20 cellular contexts compared by ENCODE assay signal in the genomic region with DNA sequence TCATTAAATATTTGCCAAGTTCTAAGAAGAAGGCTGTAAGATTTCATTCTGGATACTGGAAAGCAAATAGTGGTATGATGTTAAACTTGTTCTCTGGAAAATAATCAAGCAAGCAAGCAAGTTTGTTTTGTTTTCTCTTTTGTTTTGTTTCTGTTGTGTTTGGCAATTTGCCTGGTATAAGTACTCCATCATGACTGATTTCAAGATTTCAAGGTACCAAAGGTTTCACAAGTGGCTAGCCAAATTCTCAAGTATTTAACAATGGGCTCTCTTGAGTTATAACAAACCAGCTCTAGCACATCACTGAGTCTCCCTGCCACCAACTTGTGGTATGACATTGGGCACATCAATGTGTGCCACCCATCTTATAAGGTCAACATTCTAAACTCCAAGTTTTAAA.
A peak's percentile ranks its signal among the peaks of the same experiment; 100 is the strongest.
DNase-seq lines count a peak whose midpoint lies in the region; ATAC-seq and TF ChIP-seq lines count a peak whose summit lies in the region.
"Had no signal": no experiment of that assay in that cellular context is flagged by ENCODE, and none has a peak within 500 bp of the region (broad histone marks: within the 10 kb centered on the region; RNA-seq: fewer than 3 reads in every experiment).

No MANE protein-coding gene starts in this region.

- no peak overlapping the region for H3K4me2 ChIP-seq in Karpas-422 (ENCODE audit: low read depth, low read length, poor library complexity, severe bottlenecking)

- H3K4me1 Mint-ChIP-seq in MCF 10A (ENCODE audit: insufficient read depth, unreplicated experiment): peaks cover 7% of the 10 kb centered on the region
- H3K4me1 Mint-ChIP-seq: CD14-positive monocyte, endodermal cell, natural killer cell had no signal

- no peak overlapping the region for H3K9ac ChIP-seq in Karpas-422 (ENCODE audit: low read length)

- no peaks in the 10 kb centered on the region for H4K20me1 ChIP-seq in Karpas-422 (ENCODE audit: insufficient read depth, low read depth, low read length)

- no peaks in the 10 kb centered on the region for H3K79me2 ChIP-seq in Karpas-422 (ENCODE audit: low read length)

- POLR2A ChIA-PET in MCF 10A (lab: Yijun Ruan, JAX): no interaction called here

- no peak for TF ChIP-seq POLR2A in breast epithelium (IDR thresholded peaks at IDR 0.05)

- H3K4me1 ChIP-seq in breast epithelium: no peaks in the 10 kb centered on the region
- H3K4me1 ChIP-seq in Karpas-422 (ENCODE audit: low read length): no peaks in the 10 kb centered on the region
- H3K4me1 ChIP-seq: gastroesophageal sphincter, upper lobe of right lung had no signal

- intact Hi-C loops in MCF 10A (cut with micrococcal nuclease) (no loop called here), breast epithelium (cut with DNase I; ENCODE audit: low total_unique reads) (no loop called here)

- ATAC-seq in HG03097 (IDR thresholded peaks at IDR 0.05; ENCODE audit: low FRiP score, unreplicated experiment): no peak
- no peak for ATAC-seq in GM19395 (IDR thresholded peaks at IDR 0.05; ENCODE audit: unreplicated experiment)
- ATAC-seq: gastroesophageal sphincter, natural killer cell, upper lobe of right lung had no signal

- H3K36me3 ChIP-seq in breast epithelium (no peaks in the 10 kb centered on the region), Karpas-422 (ENCODE audit: insufficient read depth, low read length) (no peaks in the 10 kb centered on the region)
- H3K36me3 ChIP-seq: gastroesophageal sphincter, upper lobe of right lung had no signal

- no peaks in the 10 kb centered on the region for H3K27me3 Mint-ChIP-seq in MCF 10A (ENCODE audit: insufficient read depth, unreplicated experiment)
- H3K27me3 Mint-ChIP-seq: stimulated activated naive CD8-positive, alpha-beta T cell treated with anti-CD3 and anti-CD28 coated beads, Interleukin-15, Interleukin-2, amounts not matched to agents 100 ng/mL and 50 ng/mL, for 24 hours had no signal

- H3K9me2 ChIP-seq in Karpas-422 (replicated peaks; ENCODE audit: insufficient read depth, low read length): no peaks in the 10 kb centered on the region

- H3K27ac ChIP-seq in breast epithelium: no peak overlapping the region
- no peak overlapping the region for H3K27ac ChIP-seq in Karpas-422 (ENCODE audit: low read length)
- H3K27ac ChIP-seq: gastroesophageal sphincter, upper lobe of right lung had no signal

- H3K4me3 ChIP-seq in breast epithelium (no peak overlapping the region), astrocyte of the cerebellum (ENCODE audit: low read depth, low read length) (no peak overlapping the region), fibroblast of mammary gland (ENCODE audit: control insufficient read depth, low read depth, low read length) (no peak overlapping the region), Karpas-422 (ENCODE audit: low read length) (no peak overlapping the region)
- H3K4me3 ChIP-seq: gastroesophageal sphincter, upper lobe of right lung had no signal

- in situ Hi-C loops in astrocyte of the cerebellum (cut with HindIII; ENCODE audit: low sequenced_read_pairs): no loop called here

- CTCF ChIA-PET in MCF 10A (lab: Yijun Ruan, JAX): no interaction called here

- no peak overlapping the region for H3K4me3 Mint-ChIP-seq in MCF 10A (ENCODE audit: unreplicated experiment)
- H3K4me3 Mint-ChIP-seq: CD14-positive monocyte; endodermal cell; natural killer cell; stimulated activated naive CD8-positive, alpha-beta T cell treated with anti-CD3 and anti-CD28 coated beads, Interleukin-15, Interleukin-2, amounts not matched to agents 100 ng/mL and 50 ng/mL, for 24 hours had no signal

- no peaks in the 10 kb centered on the region for H3K27me3 ChIP-seq in breast epithelium
- H3K27me3 ChIP-seq in Karpas-422 (ENCODE audit: low read length): no peaks in the 10 kb centered on the region
- H3K27me3 ChIP-seq: gastroesophageal sphincter, upper lobe of right lung had no signal

- H3K36me3 Mint-ChIP-seq in MCF 10A (ENCODE audit: insufficient read depth, unreplicated experiment): no peaks in the 10 kb centered on the region
- H3K36me3 Mint-ChIP-seq: CD14-positive monocyte, natural killer cell had no signal

- H3K9me3 Mint-ChIP-seq in MCF 10A (ENCODE audit: unreplicated experiment): peaks cover under 1% of the 10 kb centered on the region
- H3K9me3 Mint-ChIP-seq: endodermal cell; stimulated activated naive CD8-positive, alpha-beta T cell treated with anti-CD3 and anti-CD28 coated beads, Interleukin-15, Interleukin-2, amounts not matched to agents 100 ng/mL and 50 ng/mL, for 24 hours had no signal

- no peak overlapping the region for H2AFZ ChIP-seq in Karpas-422 (ENCODE audit: low read length)

- H3K9me3 ChIP-seq in breast epithelium: no peaks in the 10 kb centered on the region
- no peaks in the 10 kb centered on the region for H3K9me3 ChIP-seq in Karpas-422 (ENCODE audit: low read length)
- H3K9me3 ChIP-seq: gastroesophageal sphincter, upper lobe of right lung had no signal

- DNase-seq in MCF 10A (ENCODE audit: unreplicated experiment): peak; percentile 51
- no peak for DNase-seq in breast epithelium (ENCODE audit: low spot score in 2 of 2)
- DNase-seq in astrocyte of the cerebellum (ENCODE audit: low read depth): peak; percentile 44
- peak; percentile 30 for DNase-seq in fibroblast of mammary gland (ENCODE audit: low read depth)
- DNase-seq in stimulated activated CD4-positive, alpha-beta T cell treated with anti-CD3 and anti-CD28 coated beads, Interleukin-12 subunit alpha, Interleukin-12 subunit beta, amount 100 ng/mL, for 4 hours: no peak
- no peak for DNase-seq in Karpas-422
- DNase-seq: activated CD4-positive, alpha-beta T cell treated with anti-CD3 and anti-CD28 coated beads, Interleukin-2, amount 50 U/mL, for 1 hour; activated gamma-delta T cell; endodermal cell; KG1; natural killer cell; NCI-H1092 treated with DMSO at 0.1 percent for 48 hours; NCI-H526 treated with DMSO at 0.1 percent for 48 hours; Right ventricle myocardium superior; upper lobe of right lung had no signal

- TF ChIP-seq CTCF in MCF 10A (IDR thresholded peaks at IDR 0.05; ENCODE audit: unreplicated experiment): no peak
- no peak for TF ChIP-seq CTCF in breast epithelium (IDR thresholded peaks at IDR 0.05)
- no peak for TF ChIP-seq CTCF in astrocyte of the cerebellum (IDR thresholded peaks at IDR 0.05; ENCODE audit: low read depth, low read length, missing control alignments)
- no peak for TF ChIP-seq CTCF in fibroblast of mammary gland (conservative IDR thresholded peaks at IDR 0.05; ENCODE audit: control insufficient read depth, insufficient read depth, low read depth, low read length)

- BruUV-seq in MCF 10A (replicated peaks; lab: Mats Ljungman, UMichigan): no TSS peak

- no peak overlapping the region for H3K27ac Mint-ChIP-seq in MCF 10A (ENCODE audit: low read depth, unreplicated experiment)
- H3K27ac Mint-ChIP-seq: CD14-positive monocyte; endodermal cell; natural killer cell; stimulated activated naive CD8-positive, alpha-beta T cell treated with anti-CD3 and anti-CD28 coated beads, Interleukin-15, Interleukin-2, amounts not matched to agents 100 ng/mL and 50 ng/mL, for 24 hours had no signal

Comparison
In these comparisons a context has a peak if more than half of its experiments do, and no peak if none do; other contexts are left out.
1. DNase-seq: peak in MCF 10A (single experiment), astrocyte of the cerebellum (single experiment) and fibroblast of mammary gland (single experiment); none in breast epithelium (0 of 2), stimulated activated CD4-positive, alpha-beta T cell treated with anti-CD3 and anti-CD28 coated beads, Interleukin-12 subunit alpha, Interleukin-12 subunit beta, amount 100 ng/mL, for 4 hours (single experiment) and Karpas-422 (single experiment).